1 cellular context compared by ENCODE assay signal in genomic region chr15:70196314-70197291, GRCh38.
A peak's percentile ranks its signal among the peaks of the same experiment; 100 is the strongest.
TF ChIP-seq lines count a peak whose summit lies in the region.

No MANE protein-coding gene starts in this region.

TF ChIP-seq in HepG2, 621 proteins besides CTCF, POLR2A, EP300 and RAD21 (continued from another document and continues in another):
- TF ChIP-seq ATF6 (CRISPR knock-in tag; conservative IDR thresholded peaks at IDR 0.05) (no peak), HNRNPLL (IDR thresholded peaks at IDR 0.05; ENCODE audit: low read depth, low read length, poor library complexity, severe bottlenecking) (no peak), SRSF4 (IDR thresholded peaks at IDR 0.05; ENCODE audit: low read depth, low read length, poor library complexity, severe bottlenecking) (no peak), ZBTB4 (CRISPR knock-in tag; IDR thresholded peaks at IDR 0.05; ENCODE audit: borderline replicate concordance) (0 out of 2 replicates have a peak, but pooled peaks have one; percentile 12), ZNF549 (CRISPR knock-in tag; IDR thresholded peaks at IDR 0.05) (no peak), ZNF749 (CRISPR knock-in tag; IDR thresholded peaks at IDR 0.05; ENCODE audit: borderline replicate concordance) (no peak), ZNF703 (CRISPR knock-in tag; IDR thresholded peaks at IDR 0.05; ENCODE audit: borderline replicate concordance) (no peak), ATAD3A (CRISPR knock-in tag; IDR thresholded peaks at IDR 0.05) (no peak), ATM (IDR thresholded peaks at IDR 0.05; ENCODE audit: borderline replicate concordance) (no peak), ZNF441 (CRISPR knock-in tag; IDR thresholded peaks at IDR 0.05; ENCODE audit: borderline replicate concordance) (0 out of 2 replicates have a peak, but pooled peaks have one; percentile 15), ZBTB26 (CRISPR knock-in tag; IDR thresholded peaks at IDR 0.05; ENCODE audit: borderline replicate concordance) (no peak; the same call in 1 of the 2 replicates), ZNF598 (CRISPR knock-in tag; IDR thresholded peaks at IDR 0.05; ENCODE audit: borderline replicate concordance) (no peak), YEATS4 (CRISPR knock-in tag; IDR thresholded peaks at IDR 0.05; ENCODE audit: borderline replicate concordance) (no peak), NCOA2 (CRISPR knock-in tag; IDR thresholded peaks at IDR 0.05) (no peak), DZIP1 (CRISPR knock-in tag; IDR thresholded peaks at IDR 0.05) (no peak), DMAP1 (CRISPR knock-in tag; IDR thresholded peaks at IDR 0.05) (peak; percentile 47; the same call in 1 of the 2 replicates), KDM5B (CRISPR knock-in tag; IDR thresholded peaks at IDR 0.05; ENCODE audit: borderline replicate concordance) (no peak; the same call in 1 of the 2 replicates), NAIF1 (CRISPR knock-in tag; IDR thresholded peaks at IDR 0.05; ENCODE audit: borderline replicate concordance) (no peak), DPF2 (CRISPR knock-in tag; IDR thresholded peaks at IDR 0.05; ENCODE audit: borderline replicate concordance, low read depth) (peak; percentile 32; the same call in 1 of the 2 replicates), ZNF713 (CRISPR knock-in tag; IDR thresholded peaks at IDR 0.05) (no peak), ZKSCAN5 (CRISPR knock-in tag; IDR thresholded peaks at IDR 0.05) (no peak), ASH2L (IDR thresholded peaks at IDR 0.05; ENCODE audit: insufficient read length, low read depth, low read length) (peak; percentile 39), SKI (IDR thresholded peaks at IDR 0.05; ENCODE audit: partially characterized antibody) (no peak), ZNF280D (CRISPR knock-in tag; IDR thresholded peaks at IDR 0.05) (no peak), RXRA (CRISPR knock-in tag; IDR thresholded peaks at IDR 0.05) (peak; percentile 72; the same call in 1 of the 2 replicates), KDM6A (CRISPR knock-in tag; IDR thresholded peaks at IDR 0.05; ENCODE audit: low read depth) (peak; percentile 30; the same call in 1 of the 2 replicates), ZSCAN21 (CRISPR knock-in tag; IDR thresholded peaks at IDR 0.05; ENCODE audit: borderline replicate concordance) (no peak), HIC2 (CRISPR knock-in tag; IDR thresholded peaks at IDR 0.05; ENCODE audit: low read depth) (peak; percentile 96), ZNF639 (CRISPR knock-in tag; conservative IDR thresholded peaks at IDR 0.05) (no peak), ZBTB43 (CRISPR knock-in tag; conservative IDR thresholded peaks at IDR 0.05) (no peak), ZBTB2 (CRISPR knock-in tag; IDR thresholded peaks at IDR 0.05; ENCODE audit: low read depth) (no peak), SUZ12 (IDR thresholded peaks at IDR 0.05; ENCODE audit: low read depth, low read length) (no peak), TERF1 (CRISPR knock-in tag; IDR thresholded peaks at IDR 0.05) (no peak), ZNF878 (CRISPR knock-in tag; IDR thresholded peaks at IDR 0.05) (no peak), TIGD3 (CRISPR knock-in tag; IDR thresholded peaks at IDR 0.05; ENCODE audit: borderline replicate concordance) (no peak), EHMT2 (IDR thresholded peaks at IDR 0.05; ENCODE audit: borderline replicate concordance, low read depth, low read length) (no peak), ZNF850 (CRISPR knock-in tag; conservative IDR thresholded peaks at IDR 0.05) (no peak)
